In genomic region chrX:124232523-124233201, GRCh38 we compare ENCODE assay signal across 1 cellular context.
TF ChIP-seq lines count a peak whose summit lies in the region.

No MANE protein-coding gene starts in this region.

TF ChIP-seq in SK-N-SH treated with all-trans-retinoic acid at 6 μM for 48 hours, 23 proteins besides CTCF, POLR2A, EP300 and RAD21 (continued from another document):
- TF ChIP-seq, protein P1, sequence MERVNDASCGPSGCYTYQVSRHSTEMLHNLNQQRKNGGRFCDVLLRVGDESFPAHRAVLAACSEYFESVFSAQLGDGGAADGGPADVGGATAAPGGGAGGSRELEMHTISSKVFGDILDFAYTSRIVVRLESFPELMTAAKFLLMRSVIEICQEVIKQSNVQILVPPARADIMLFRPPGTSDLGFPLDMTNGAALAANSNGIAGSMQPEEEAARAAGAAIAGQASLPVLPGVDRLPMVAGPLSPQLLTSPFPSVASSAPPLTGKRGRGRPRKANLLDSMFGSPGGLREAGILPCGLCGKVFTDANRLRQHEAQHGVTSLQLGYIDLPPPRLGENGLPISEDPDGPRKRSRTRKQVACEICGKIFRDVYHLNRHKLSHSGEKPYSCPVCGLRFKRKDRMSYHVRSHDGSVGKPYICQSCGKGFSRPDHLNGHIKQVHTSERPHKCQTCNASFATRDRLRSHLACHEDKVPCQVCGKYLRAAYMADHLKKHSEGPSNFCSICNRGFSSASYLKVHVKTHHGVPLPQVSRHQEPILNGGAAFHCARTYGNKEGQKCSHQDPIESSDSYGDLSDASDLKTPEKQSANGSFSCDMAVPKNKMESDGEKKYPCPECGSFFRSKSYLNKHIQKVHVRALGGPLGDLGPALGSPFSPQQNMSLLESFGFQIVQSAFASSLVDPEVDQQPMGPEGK (CRISPR knock-in tag; IDR thresholded peaks at IDR 0.05; ENCODE audit: borderline replicate concordance), result no peak
- TF ChIP-seq GLIS3 (CRISPR knock-in tag; IDR thresholded peaks at IDR 0.05) (no peak), CSDC2 (CRISPR knock-in tag; IDR thresholded peaks at IDR 0.05) (no peak), ZNF8 (CRISPR knock-in tag; IDR thresholded peaks at IDR 0.05) (no peak), ARNTL (CRISPR knock-in tag; IDR thresholded peaks at IDR 0.05; ENCODE audit: borderline replicate concordance, low read depth) (no peak), ESRRG (CRISPR knock-in tag; IDR thresholded peaks at IDR 0.05) (no peak)
